In the genomic region with DNA sequence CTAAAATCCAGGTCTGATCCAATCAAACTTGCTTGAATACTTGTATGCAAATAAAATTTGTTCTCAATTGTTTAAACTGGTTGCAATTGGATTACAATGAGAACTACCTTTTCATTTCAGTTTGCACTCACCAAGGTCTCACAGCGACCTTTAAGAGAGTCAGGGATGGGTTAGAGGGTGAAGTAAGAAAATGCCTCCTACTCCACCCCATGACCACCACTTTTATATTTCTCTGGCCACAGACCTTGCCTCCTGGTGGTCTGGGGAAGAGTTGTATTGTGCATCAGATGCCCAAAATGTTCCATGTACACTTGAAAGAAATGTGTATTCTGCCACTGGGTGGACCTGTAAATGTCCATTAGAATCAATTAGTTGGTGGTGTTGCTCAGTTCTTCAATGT, we compare ENCODE assay signal across 21 cellular contexts. TPM values are rescaled to one million over a fixed set of nuclear protein-coding genes. Genes with fewer than 3 reads are reported as not detected.
"Had no signal": no experiment of that assay in that cellular context is flagged by ENCODE, and none has a peak within 500 bp of the region (broad histone marks: within the 10 kb centered on the region; RNA-seq: fewer than 3 reads in every experiment).

No MANE protein-coding gene starts in this region.

- H3K27ac Mint-ChIP-seq: dendritic cell treated with granulocyte-macrophage colony-stimulating factor and Interleukin-4, amounts not matched to agents 40 ng/mL and 50 ng/mL, for 4 days; effector memory CD8-positive, alpha-beta T cell; natural killer cell treated with Interleukin-12 subunit alpha and Interleukin-12 subunit beta and Interleukin-15 and Interleukin-18, amount 100 ng/mL, for 72 hours; neural progenitor cell; progenitor cell of endocrine pancreas had no signal

- H3K4me3 Mint-ChIP-seq: dendritic cell treated with granulocyte-macrophage colony-stimulating factor and Interleukin-4, amounts not matched to agents 40 ng/mL and 50 ng/mL, for 4 days; effector memory CD8-positive, alpha-beta T cell; natural killer cell treated with Interleukin-12 subunit alpha and Interleukin-12 subunit beta and Interleukin-15 and Interleukin-18, amount 100 ng/mL, for 72 hours; neural progenitor cell had no signal

- H3K27me3 ChIP-seq: neural progenitor cell, pancreas, stomach, transverse colon had no signal

- DNase-seq: effector memory CD8-positive, alpha-beta T cell; kidney; left cardiac atrium; left ventricle myocardium inferior; lower lobe of right lung; mesenchymal stem cell; midbrain; nucleus accumbens; pancreas; right cardiac atrium; small intestine; stimulated activated CD4-positive, alpha-beta T cell treated with anti-CD3 and anti-CD28 coated beads, Interleukin-12 subunit alpha, Interleukin-12 subunit beta, amount 100 ng/mL, for 4 hours; stimulated activated naive CD4-positive, alpha-beta T cell; stomach; substantia nigra; transverse colon had no signal

- H3K4me1 ChIP-seq: left ventricle myocardium inferior, neural progenitor cell, pancreas, stomach had no signal

- H3K9me3 Mint-ChIP-seq: dendritic cell treated with granulocyte-macrophage colony-stimulating factor and Interleukin-4, amounts not matched to agents 40 ng/mL and 50 ng/mL, for 4 days; natural killer cell treated with Interleukin-12 subunit alpha and Interleukin-12 subunit beta and Interleukin-15 and Interleukin-18, amount 100 ng/mL, for 72 hours; neural progenitor cell had no signal

- ATAC-seq: effector memory CD8-positive, alpha-beta T cell; left cardiac atrium; lower lobe of right lung; natural killer cell treated with Interleukin-12 subunit alpha and Interleukin-12 subunit beta and Interleukin-15 and Interleukin-18, amount 100 ng/mL, for 72 hours; pancreas; right cardiac atrium had no signal

- H3K27ac ChIP-seq: left ventricle myocardium inferior, lower lobe of right lung, neural progenitor cell, pancreas, stomach, thoracic aorta, transverse colon had no signal

- H3K4me1 Mint-ChIP-seq: neural progenitor cell had no signal

- H3K4me3 ChIP-seq: left ventricle myocardium inferior, lower lobe of right lung, neural progenitor cell, pancreas, stomach, thoracic aorta, transverse colon had no signal

- H3K36me3 ChIP-seq: left ventricle myocardium inferior, lower lobe of right lung, neural progenitor cell, pancreas, stomach, thoracic aorta, transverse colon had no signal

- H3K36me3 Mint-ChIP-seq: natural killer cell treated with Interleukin-12 subunit alpha and Interleukin-12 subunit beta and Interleukin-15 and Interleukin-18, amount 100 ng/mL, for 72 hours; neural progenitor cell had no signal

RNA-seq across cellular contexts. Expression of a gene that starts 16.4 kb away (rescaled TPM):
- total RNA-seq: natural killer cell treated with Interleukin-12 subunit alpha and Interleukin-12 subunit beta and Interleukin-15 and Interleukin-18, amount 100 ng/mL, for 72 hours had no signal
